ENCODE assay signal across 1 cellular context in the genomic region with DNA sequence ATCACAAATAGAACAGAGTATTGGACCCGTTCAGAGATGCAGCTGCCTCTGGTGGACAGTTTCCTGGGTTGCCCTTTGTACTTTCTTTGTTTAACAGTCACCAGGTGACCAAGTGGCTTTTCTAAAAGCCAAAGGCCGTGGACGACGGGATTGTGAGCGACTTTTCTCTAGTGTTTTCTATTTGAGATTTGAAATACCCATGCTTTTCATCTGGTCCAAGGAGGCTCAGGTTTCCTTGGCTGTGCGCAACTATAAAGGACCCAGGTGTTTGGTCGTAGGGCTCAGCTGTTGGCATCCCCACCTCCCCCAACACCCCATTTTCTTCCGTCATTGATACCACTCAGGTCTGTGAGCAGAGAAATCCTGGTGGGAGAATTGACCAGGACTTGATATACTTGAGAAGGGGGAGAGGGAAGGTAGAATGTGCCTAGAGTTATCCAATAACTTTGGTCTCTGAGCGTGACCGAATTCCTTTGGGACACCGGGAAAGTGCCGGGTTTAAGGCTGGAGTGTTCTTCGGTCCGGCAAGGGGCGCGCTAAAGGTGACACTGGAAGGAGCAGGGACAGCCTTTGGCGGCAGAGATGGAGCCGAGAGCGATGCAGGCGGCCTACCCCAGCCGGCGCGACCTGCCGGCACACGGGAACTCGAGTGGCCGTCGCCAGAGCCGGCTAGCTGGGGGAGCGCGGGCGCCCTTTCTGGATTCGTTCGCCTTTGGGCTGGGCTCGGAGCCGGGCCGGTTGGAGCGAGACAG.
A peak's percentile ranks its signal among the peaks of the same experiment; 100 is the strongest.
TF ChIP-seq lines count a peak whose summit lies in the region.

No MANE protein-coding gene starts in this region.

TF ChIP-seq in K562, 482 proteins besides CTCF, POLR2A, EP300 and RAD21 (continued from another document):
- TF ChIP-seq, protein P1, sequence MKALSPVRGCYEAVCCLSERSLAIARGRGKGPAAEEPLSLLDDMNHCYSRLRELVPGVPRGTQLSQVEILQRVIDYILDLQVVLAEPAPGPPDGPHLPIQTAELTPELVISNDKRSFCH (CRISPR knock-in tag; IDR thresholded peaks at IDR 0.05) = no peak
- TF ChIP-seq, protein P1 (tag; IDR thresholded peaks at IDR 0.05) = peak; percentile 47; the same call in 1 of the 2 replicates
- TF ChIP-seq RBBP5 (IDR thresholded peaks at IDR 0.05; ENCODE audit: borderline replicate concordance, insufficient read depth, low read length, poor library complexity, severe bottlenecking) = peak; percentile 2
- peak; percentile 50 for TF ChIP-seq TAF1 (IDR thresholded peaks at IDR 0.05; ENCODE audit: control insufficient read depth, extremely low read depth, insufficient read depth, low read length, severe bottlenecking)
- peak; percentile 85 for TF ChIP-seq ZFX (CRISPR knock-in tag; IDR thresholded peaks at IDR 0.05)
- peak; percentile 41 for TF ChIP-seq CCNT2 (IDR thresholded peaks at IDR 0.05; ENCODE audit: borderline replicate concordance, extremely low read depth, insufficient read length, low read depth, low read length)
- 0 out of 2 replicates have a peak, but pooled peaks have one; percentile 31 for TF ChIP-seq SMARCA4 (IDR thresholded peaks at IDR 0.05)
- TF ChIP-seq RBFOX2 (IDR thresholded peaks at IDR 0.05; ENCODE audit: low read depth, low read length) = peak; percentile 50; the same call in 1 of the 2 replicates
- TF ChIP-seq DDX20 (tag; IDR thresholded peaks at IDR 0.05; ENCODE audit: low read depth) = no peak
- TF ChIP-seq, protein P2, sequence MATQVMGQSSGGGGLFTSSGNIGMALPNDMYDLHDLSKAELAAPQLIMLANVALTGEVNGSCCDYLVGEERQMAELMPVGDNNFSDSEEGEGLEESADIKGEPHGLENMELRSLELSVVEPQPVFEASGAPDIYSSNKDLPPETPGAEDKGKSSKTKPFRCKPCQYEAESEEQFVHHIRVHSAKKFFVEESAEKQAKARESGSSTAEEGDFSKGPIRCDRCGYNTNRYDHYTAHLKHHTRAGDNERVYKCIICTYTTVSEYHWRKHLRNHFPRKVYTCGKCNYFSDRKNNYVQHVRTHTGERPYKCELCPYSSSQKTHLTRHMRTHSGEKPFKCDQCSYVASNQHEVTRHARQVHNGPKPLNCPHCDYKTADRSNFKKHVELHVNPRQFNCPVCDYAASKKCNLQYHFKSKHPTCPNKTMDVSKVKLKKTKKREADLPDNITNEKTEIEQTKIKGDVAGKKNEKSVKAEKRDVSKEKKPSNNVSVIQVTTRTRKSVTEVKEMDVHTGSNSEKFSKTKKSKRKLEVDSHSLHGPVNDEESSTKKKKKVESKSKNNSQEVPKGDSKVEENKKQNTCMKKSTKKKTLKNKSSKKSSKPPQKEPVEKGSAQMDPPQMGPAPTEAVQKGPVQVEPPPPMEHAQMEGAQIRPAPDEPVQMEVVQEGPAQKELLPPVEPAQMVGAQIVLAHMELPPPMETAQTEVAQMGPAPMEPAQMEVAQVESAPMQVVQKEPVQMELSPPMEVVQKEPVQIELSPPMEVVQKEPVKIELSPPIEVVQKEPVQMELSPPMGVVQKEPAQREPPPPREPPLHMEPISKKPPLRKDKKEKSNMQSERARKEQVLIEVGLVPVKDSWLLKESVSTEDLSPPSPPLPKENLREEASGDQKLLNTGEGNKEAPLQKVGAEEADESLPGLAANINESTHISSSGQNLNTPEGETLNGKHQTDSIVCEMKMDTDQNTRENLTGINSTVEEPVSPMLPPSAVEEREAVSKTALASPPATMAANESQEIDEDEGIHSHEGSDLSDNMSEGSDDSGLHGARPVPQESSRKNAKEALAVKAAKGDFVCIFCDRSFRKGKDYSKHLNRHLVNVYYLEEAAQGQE (CRISPR knock-in tag; IDR thresholded peaks at IDR 0.05; ENCODE audit: low read depth) = no peak
- peak; percentile 40; the same call in 1 of the 2 replicates for TF ChIP-seq NR3C1 (CRISPR knock-in tag; IDR thresholded peaks at IDR 0.05)
- TF ChIP-seq, protein P3, sequence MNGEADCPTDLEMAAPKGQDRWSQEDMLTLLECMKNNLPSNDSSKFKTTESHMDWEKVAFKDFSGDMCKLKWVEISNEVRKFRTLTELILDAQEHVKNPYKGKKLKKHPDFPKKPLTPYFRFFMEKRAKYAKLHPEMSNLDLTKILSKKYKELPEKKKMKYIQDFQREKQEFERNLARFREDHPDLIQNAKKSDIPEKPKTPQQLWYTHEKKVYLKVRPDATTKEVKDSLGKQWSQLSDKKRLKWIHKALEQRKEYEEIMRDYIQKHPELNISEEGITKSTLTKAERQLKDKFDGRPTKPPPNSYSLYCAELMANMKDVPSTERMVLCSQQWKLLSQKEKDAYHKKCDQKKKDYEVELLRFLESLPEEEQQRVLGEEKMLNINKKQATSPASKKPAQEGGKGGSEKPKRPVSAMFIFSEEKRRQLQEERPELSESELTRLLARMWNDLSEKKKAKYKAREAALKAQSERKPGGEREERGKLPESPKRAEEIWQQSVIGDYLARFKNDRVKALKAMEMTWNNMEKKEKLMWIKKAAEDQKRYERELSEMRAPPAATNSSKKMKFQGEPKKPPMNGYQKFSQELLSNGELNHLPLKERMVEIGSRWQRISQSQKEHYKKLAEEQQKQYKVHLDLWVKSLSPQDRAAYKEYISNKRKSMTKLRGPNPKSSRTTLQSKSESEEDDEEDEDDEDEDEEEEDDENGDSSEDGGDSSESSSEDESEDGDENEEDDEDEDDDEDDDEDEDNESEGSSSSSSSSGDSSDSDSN (IDR thresholded peaks at IDR 0.05; ENCODE audit: borderline replicate concordance in 1 of 2, low read depth in 2 of 2, low read length in 2 of 2) = peak; percentile 72 to 84; a peak in 2 of 4 replicates
- TF ChIP-seq, protein P4, sequence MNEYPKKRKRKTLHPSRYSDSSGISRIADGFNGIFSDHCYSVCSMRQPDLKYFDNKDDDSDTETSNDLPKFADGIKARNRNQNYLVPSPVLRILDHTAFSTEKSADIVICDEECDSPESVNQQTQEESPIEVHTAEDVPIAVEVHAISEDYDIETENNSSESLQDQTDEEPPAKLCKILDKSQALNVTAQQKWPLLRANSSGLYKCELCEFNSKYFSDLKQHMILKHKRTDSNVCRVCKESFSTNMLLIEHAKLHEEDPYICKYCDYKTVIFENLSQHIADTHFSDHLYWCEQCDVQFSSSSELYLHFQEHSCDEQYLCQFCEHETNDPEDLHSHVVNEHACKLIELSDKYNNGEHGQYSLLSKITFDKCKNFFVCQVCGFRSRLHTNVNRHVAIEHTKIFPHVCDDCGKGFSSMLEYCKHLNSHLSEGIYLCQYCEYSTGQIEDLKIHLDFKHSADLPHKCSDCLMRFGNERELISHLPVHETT (CRISPR knock-in tag; conservative IDR thresholded peaks at IDR 0.05 in 1 of 2, IDR thresholded peaks at IDR 0.05 in 1 of 2) = peak in 1 of 2 experiments; percentile 47; a peak in 1 of 4 replicates
- no peak for TF ChIP-seq PURB (CRISPR knock-in tag; IDR thresholded peaks at IDR 0.05; ENCODE audit: low read depth)
- TF ChIP-seq SMARCE1 (IDR thresholded peaks at IDR 0.05) = 0 out of 2 replicates have a peak, but pooled peaks have one; percentile 12
- TF ChIP-seq, protein P5, sequence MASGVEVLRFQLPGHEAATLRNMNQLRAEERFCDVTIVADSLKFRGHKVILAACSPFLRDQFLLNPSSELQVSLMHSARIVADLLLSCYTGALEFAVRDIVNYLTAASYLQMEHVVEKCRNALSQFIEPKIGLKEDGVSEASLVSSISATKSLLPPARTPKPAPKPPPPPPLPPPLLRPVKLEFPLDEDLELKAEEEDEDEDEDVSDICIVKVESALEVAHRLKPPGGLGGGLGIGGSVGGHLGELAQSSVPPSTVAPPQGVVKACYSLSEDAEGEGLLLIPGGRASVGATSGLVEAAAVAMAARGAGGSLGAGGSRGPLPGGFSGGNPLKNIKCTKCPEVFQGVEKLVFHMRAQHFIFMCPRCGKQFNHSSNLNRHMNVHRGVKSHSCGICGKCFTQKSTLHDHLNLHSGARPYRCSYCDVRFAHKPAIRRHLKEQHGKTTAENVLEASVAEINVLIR (CRISPR knock-in tag; IDR thresholded peaks at IDR 0.05) = no peak
- TF ChIP-seq PHF8 (IDR thresholded peaks at IDR 0.05; ENCODE audit: borderline replicate concordance, low read length) = peak; percentile 53; the same call in 1 of the 2 replicates
- TF ChIP-seq, protein P6, sequence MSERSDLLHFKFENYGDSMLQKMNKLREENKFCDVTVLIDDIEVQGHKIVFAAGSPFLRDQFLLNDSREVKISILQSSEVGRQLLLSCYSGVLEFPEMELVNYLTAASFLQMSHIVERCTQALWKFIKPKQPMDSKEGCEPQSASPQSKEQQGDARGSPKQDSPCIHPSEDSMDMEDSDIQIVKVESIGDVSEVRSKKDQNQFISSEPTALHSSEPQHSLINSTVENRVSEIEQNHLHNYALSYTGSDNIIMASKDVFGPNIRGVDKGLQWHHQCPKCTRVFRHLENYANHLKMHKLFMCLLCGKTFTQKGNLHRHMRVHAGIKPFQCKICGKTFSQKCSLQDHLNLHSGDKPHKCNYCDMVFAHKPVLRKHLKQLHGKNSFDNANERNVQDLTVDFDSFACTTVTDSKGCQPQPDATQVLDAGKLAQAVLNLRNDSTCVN (CRISPR knock-in tag; IDR thresholded peaks at IDR 0.05) = no peak
- peak; percentile 63 for TF ChIP-seq SAP30 (IDR thresholded peaks at IDR 0.05; ENCODE audit: borderline replicate concordance, insufficient read depth, low read depth, low read length, poor library complexity, severe bottlenecking)
- TF ChIP-seq CREBBP (IDR thresholded peaks at IDR 0.05; ENCODE audit: low read depth, low read length) = no peak
- TF ChIP-seq ZEB2 (IDR thresholded peaks at IDR 0.05) = peak; percentile 21; the same call in 1 of the 2 replicates
- TF ChIP-seq CTBP1 (IDR thresholded peaks at IDR 0.05; ENCODE audit: borderline replicate concordance) = peak; percentile 57
- TF ChIP-seq RB1 (IDR thresholded peaks at IDR 0.05; ENCODE audit: low read depth) = peak; percentile 73; the same call in 1 of the 2 replicates
- TF ChIP-seq, protein P7, sequence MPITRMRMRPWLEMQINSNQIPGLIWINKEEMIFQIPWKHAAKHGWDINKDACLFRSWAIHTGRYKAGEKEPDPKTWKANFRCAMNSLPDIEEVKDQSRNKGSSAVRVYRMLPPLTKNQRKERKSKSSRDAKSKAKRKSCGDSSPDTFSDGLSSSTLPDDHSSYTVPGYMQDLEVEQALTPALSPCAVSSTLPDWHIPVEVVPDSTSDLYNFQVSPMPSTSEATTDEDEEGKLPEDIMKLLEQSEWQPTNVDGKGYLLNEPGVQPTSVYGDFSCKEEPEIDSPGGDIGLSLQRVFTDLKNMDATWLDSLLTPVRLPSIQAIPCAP (CRISPR knock-in tag; IDR thresholded peaks at IDR 0.05; ENCODE audit: borderline replicate concordance) = no peak
- TF ChIP-seq SP2 (IDR thresholded peaks at IDR 0.05; ENCODE audit: extremely low read depth, low read depth, low read length, poor library complexity, severe bottlenecking) = no peak
- TF ChIP-seq, protein P8, sequence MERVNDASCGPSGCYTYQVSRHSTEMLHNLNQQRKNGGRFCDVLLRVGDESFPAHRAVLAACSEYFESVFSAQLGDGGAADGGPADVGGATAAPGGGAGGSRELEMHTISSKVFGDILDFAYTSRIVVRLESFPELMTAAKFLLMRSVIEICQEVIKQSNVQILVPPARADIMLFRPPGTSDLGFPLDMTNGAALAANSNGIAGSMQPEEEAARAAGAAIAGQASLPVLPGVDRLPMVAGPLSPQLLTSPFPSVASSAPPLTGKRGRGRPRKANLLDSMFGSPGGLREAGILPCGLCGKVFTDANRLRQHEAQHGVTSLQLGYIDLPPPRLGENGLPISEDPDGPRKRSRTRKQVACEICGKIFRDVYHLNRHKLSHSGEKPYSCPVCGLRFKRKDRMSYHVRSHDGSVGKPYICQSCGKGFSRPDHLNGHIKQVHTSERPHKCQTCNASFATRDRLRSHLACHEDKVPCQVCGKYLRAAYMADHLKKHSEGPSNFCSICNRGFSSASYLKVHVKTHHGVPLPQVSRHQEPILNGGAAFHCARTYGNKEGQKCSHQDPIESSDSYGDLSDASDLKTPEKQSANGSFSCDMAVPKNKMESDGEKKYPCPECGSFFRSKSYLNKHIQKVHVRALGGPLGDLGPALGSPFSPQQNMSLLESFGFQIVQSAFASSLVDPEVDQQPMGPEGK (CRISPR knock-in tag; IDR thresholded peaks at IDR 0.05; ENCODE audit: borderline replicate concordance) = no peak
- TF ChIP-seq ARHGAP35 (IDR thresholded peaks at IDR 0.05; ENCODE audit: partially characterized antibody) = peak; percentile 32
- TF ChIP-seq CXXC5 (CRISPR knock-in tag; IDR thresholded peaks at IDR 0.05) = 0 out of 2 replicates have a peak, but pooled peaks have one; percentile 6
- no peak for TF ChIP-seq ZFP36 (IDR thresholded peaks at IDR 0.05; ENCODE audit: low read depth, low read length, partially characterized antibody)
- TF ChIP-seq, protein P9, sequence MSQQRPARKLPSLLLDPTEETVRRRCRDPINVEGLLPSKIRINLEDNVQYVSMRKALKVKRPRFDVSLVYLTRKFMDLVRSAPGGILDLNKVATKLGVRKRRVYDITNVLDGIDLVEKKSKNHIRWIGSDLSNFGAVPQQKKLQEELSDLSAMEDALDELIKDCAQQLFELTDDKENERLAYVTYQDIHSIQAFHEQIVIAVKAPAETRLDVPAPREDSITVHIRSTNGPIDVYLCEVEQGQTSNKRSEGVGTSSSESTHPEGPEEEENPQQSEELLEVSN (IDR thresholded peaks at IDR 0.05; ENCODE audit: borderline replicate concordance in 1 of 2, extremely low read depth in 1 of 2, insufficient read depth in 1 of 2, insufficient read length in 1 of 2, low read depth in 1 of 2, low read length in 1 of 2, poor library complexity in 1 of 2, severe bottlenecking in 1 of 2) = peak; percentile 19 to 39
- TF ChIP-seq BRD4 (IDR thresholded peaks at IDR 0.05) = no peak
- TF ChIP-seq, protein P10, sequence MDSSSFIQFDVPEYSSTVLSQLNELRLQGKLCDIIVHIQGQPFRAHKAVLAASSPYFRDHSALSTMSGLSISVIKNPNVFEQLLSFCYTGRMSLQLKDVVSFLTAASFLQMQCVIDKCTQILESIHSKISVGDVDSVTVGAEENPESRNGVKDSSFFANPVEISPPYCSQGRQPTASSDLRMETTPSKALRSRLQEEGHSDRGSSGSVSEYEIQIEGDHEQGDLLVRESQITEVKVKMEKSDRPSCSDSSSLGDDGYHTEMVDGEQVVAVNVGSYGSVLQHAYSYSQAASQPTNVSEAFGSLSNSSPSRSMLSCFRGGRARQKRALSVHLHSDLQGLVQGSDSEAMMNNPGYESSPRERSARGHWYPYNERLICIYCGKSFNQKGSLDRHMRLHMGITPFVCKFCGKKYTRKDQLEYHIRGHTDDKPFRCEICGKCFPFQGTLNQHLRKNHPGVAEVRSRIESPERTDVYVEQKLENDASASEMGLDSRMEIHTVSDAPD (CRISPR knock-in tag; IDR thresholded peaks at IDR 0.05) = no peak
- TF ChIP-seq POLR2G (IDR thresholded peaks at IDR 0.05; ENCODE audit: low read depth, low read length) = peak; percentile 58; the same call in 1 of the 2 replicates
